In genomic region chrX:119647552-119648420, GRCh38 we compare ENCODE assay signal across 8 cellular contexts. TPM values are rescaled to one million over a fixed set of nuclear protein-coding genes. Genes with fewer than 3 reads are reported as not detected.
DNase-seq lines count a peak whose midpoint lies in the region; ATAC-seq and TF ChIP-seq lines count a peak whose summit lies in the region.

No MANE protein-coding gene starts in this region.

- H3K27me3 ChIP-seq in dorsolateral prefrontal cortex: peaks cover 0 to 31% (median 0%) of the 10 kb centered on the region in 45 donors

- intact Hi-C loops in dorsolateral prefrontal cortex (cut with DNase I): no loop called here

- H3K4me3 ChIP-seq in dorsolateral prefrontal cortex: no peak overlapping the region

- H3K27ac ChIP-seq in dorsolateral prefrontal cortex: no peak overlapping the region

- DNase-seq in activated T-helper 1 cell treated with Interleukin-2 at 50 U/mL for 16 hours (ENCODE audit: low read depth) (peak; percentile 9), dorsolateral prefrontal cortex (no peak), SW 1271 (lab: John Stamatoyannopoulos, UW) (no peak), germinal center (ENCODE audit: low spot score) (no peak), T1000 (lab: John Stamatoyannopoulos, UW) (no peak)
- peak; percentile 48 for DNase-seq in stimulated activated CD8-positive, alpha-beta memory T cell treated with anti-CD3 and anti-CD28 coated beads, Interleukin-4, amount 100 ng/mL, for 24 hours (ENCODE audit: low read depth)

- no peak for TF ChIP-seq CTCF in dorsolateral prefrontal cortex (IDR thresholded peaks at IDR 0.05 in 54 of 56, conservative IDR thresholded peaks at IDR 0.05 in 2 of 56; ENCODE audit: low read depth in 1 of 56, partially characterized antibody in 56 of 56)

- peak; percentile 97 for ATAC-seq in GM19455 (IDR thresholded peaks at IDR 0.05; ENCODE audit: unreplicated experiment)
- ATAC-seq in HG03378 (IDR thresholded peaks at IDR 0.05; ENCODE audit: unreplicated experiment): peak; percentile 95

RNA-seq across cellular contexts. Expression of gene NKRF, which starts 41.6 kb away (rescaled TPM):
- total RNA-seq in dorsolateral prefrontal cortex: 10 to 100 TPM; 11.2 to 39.9 (median 29.2) TPM

RNA-seq across cellular contexts. Expression of gene SEPTIN6, which starts 45.2 kb away (rescaled TPM):
- 10 to 100 TPM; 14.0 to 49.1 (median 34.8) TPM for total RNA-seq in dorsolateral prefrontal cortex

Comparison
In these comparisons a context has a peak if more than half of its experiments do, and no peak if none do; other contexts are left out.
1. DNase-seq: peak in activated T-helper 1 cell treated with Interleukin-2 at 50 U/mL for 16 hours (single experiment) and stimulated activated CD8-positive, alpha-beta memory T cell treated with anti-CD3 and anti-CD28 coated beads, Interleukin-4, amount 100 ng/mL, for 24 hours (single experiment); none in dorsolateral prefrontal cortex (0 of 10), SW 1271 (0 of 2), germinal center (single experiment) and T1000 (single experiment).